In genomic region chr15:77527831-77528231, GRCh38 we compare ENCODE assay signal across 17 cellular contexts.
A peak's percentile ranks its signal among the peaks of the same experiment; 100 is the strongest.
DNase-seq lines count a peak whose midpoint lies in the region; ATAC-seq and TF ChIP-seq lines count a peak whose summit lies in the region.
"Had no signal": no experiment of that assay in that cellular context is flagged by ENCODE, and none has a peak within 500 bp of the region (broad histone marks: within the 10 kb centered on the region; RNA-seq: fewer than 3 reads in every experiment).

No MANE protein-coding gene starts in this region.

- peak overlapping the region; percentile 74 to 86 (median 79) for H3K4me2 ChIP-seq in BLaER1 treated with 17β-estradiol and CSF1 and Interleukin-3, amounts not matched to agents 10 nM and 100 nM
- H3K4me2 ChIP-seq in osteoblast (ENCODE audit: insufficient read depth, low read length), result peak overlapping the region; percentile 64

- no peaks in the 10 kb centered on the region for H3K79me2 ChIP-seq in osteoblast (ENCODE audit: insufficient read depth, low read length)

- H3K4me1 ChIP-seq in BLaER1 treated with 17β-estradiol and CSF1 and Interleukin-3, amounts not matched to agents 10 nM and 100 nM, result peaks cover 13 to 44% (median 38%) of the 10 kb centered on the region in 10 experiments
- H3K4me1 ChIP-seq in left ventricle myocardium inferior, result peaks cover 33% of the 10 kb centered on the region
- H3K4me1 ChIP-seq in osteoblast (ENCODE audit: insufficient read depth, low read length), result peaks cover 10% of the 10 kb centered on the region

- DNase-seq in WERI-Rb-1 (no peak), left ventricle myocardium inferior (no peak), osteoblast (ENCODE audit: insufficient read length, low spot score, missing footprints) (no peak), NOMO-1 treated with dmso at 0.1 percent for 144 hours (lab: John Stamatoyannopoulos, UW; ENCODE audit: unreplicated experiment) (no peak), NCI-H1105 treated with DMSO at 0.1 percent for 48 hours (lab: John Stamatoyannopoulos, UW) (no peak), KG1 (lab: John Stamatoyannopoulos, UW) (no peak)
- DNase-seq: activated CD4-positive, CD25-positive, alpha-beta regulatory T cell treated with anti-CD3 and anti-CD28 coated beads, Interleukin-2, amount 50 U/mL, for 72 hours; activated CD8-positive, alpha-beta memory T cell treated with anti-CD3 and anti-CD28 coated beads, Interleukin-2, amount 50 U/mL, for 48 hours; activated naive CD4-positive, alpha-beta T cell treated with anti-CD3 and anti-CD28 coated beads, Interleukin-2, amount 10 ng/mL, durations not matched to agents 7 days and 5 days; effector memory CD4-positive, alpha-beta T cell; HCEC 1CT; NCI-H1092; occipital lobe; stimulated activated naive B cell treated with anti-CD40 and anti-IgM and Interleukin-4, amounts not matched to agents 10 μg/mL and 1 μg/mL and 100 μg/mL, for 72 hours had no signal

- peak overlapping the region in 6 of 11 experiments; percentile 50 to 72 (median 58); a peak in 8 of 22 replicates for H3K9ac ChIP-seq in BLaER1 treated with 17β-estradiol and CSF1 and Interleukin-3, amounts not matched to agents 10 nM and 100 nM

- intact Hi-C loops in left ventricle myocardium inferior (cut with micrococcal nuclease), result no loop called here

- TF ChIP-seq CTCF in WERI-Rb-1 (IDR thresholded peaks at IDR 0.05; ENCODE audit: low read depth, low read length) (no peak), left ventricle myocardium inferior (IDR thresholded peaks at IDR 0.05; ENCODE audit: borderline replicate concordance) (no peak), osteoblast (IDR thresholded peaks at IDR 0.05; ENCODE audit: extremely low read depth, low read depth, low read length) (no peak)

- H3K27ac ChIP-seq in BLaER1 treated with 17β-estradiol and CSF1 and Interleukin-3, amounts not matched to agents 10 nM and 100 nM, result peak overlapping the region in 4 of 11 experiments; percentile 21 to 55 (median 44); a peak in 5 of 22 replicates
- H3K27ac ChIP-seq in WERI-Rb-1 (peak overlapping the region; percentile 1), left ventricle myocardium inferior (replicated peaks) (peak overlapping the region; percentile 74), osteoblast (ENCODE audit: low read depth, low read length) (no peak overlapping the region)

- H3K27me3 ChIP-seq in BLaER1 treated with 17β-estradiol and CSF1 and Interleukin-3, amounts not matched to agents 10 nM and 100 nM, result no peaks in the 10 kb centered on the region
- H3K27me3 ChIP-seq in WERI-Rb-1 (ENCODE audit: insufficient read depth, low read depth, severe bottlenecking), result peaks cover 21% of the 10 kb centered on the region
- H3K27me3 ChIP-seq in left ventricle myocardium inferior (ENCODE audit: low read depth), result no peaks in the 10 kb centered on the region
- H3K27me3 ChIP-seq in osteoblast (ENCODE audit: insufficient read depth, low read length), result no peaks in the 10 kb centered on the region

- H3K4me3 ChIP-seq in BLaER1 treated with 17β-estradiol and CSF1 and Interleukin-3, amounts not matched to agents 10 nM and 100 nM, result no peak overlapping the region
- H3K4me3 ChIP-seq in WERI-Rb-1 (ENCODE audit: low read depth, low read length) (no peak overlapping the region), left ventricle myocardium inferior (no peak overlapping the region), osteoblast (ENCODE audit: insufficient read depth, low read length) (no peak overlapping the region)
- H3K4me3 ChIP-seq: skin epidermis had no signal

- no peaks in the 10 kb centered on the region; a peak in 3 of 22 replicates for H4K20me1 ChIP-seq in BLaER1 treated with 17β-estradiol and CSF1 and Interleukin-3, amounts not matched to agents 10 nM and 100 nM
- no peaks in the 10 kb centered on the region for H4K20me1 ChIP-seq in osteoblast (ENCODE audit: insufficient read depth, low read length)

- H2AFZ ChIP-seq in osteoblast (ENCODE audit: low read length), result peak overlapping the region; percentile 90

- ATAC-seq in HG02763 (IDR thresholded peaks at IDR 0.05; ENCODE audit: unreplicated experiment), result no peak
- ATAC-seq: stimulated activated naive B cell treated with anti-CD40 and anti-IgM and Interleukin-4, amounts not matched to agents 10 μg/mL and 1 μg/mL and 100 μg/mL, for 72 hours had no signal

- H3K36me3 ChIP-seq in BLaER1 treated with 17β-estradiol and CSF1 and Interleukin-3, amounts not matched to agents 10 nM and 100 nM, result no peaks in the 10 kb centered on the region
- H3K36me3 ChIP-seq in WERI-Rb-1 (no peaks in the 10 kb centered on the region), left ventricle myocardium inferior (no peaks in the 10 kb centered on the region), osteoblast (ENCODE audit: insufficient read depth, low read length) (no peaks in the 10 kb centered on the region)

- no peaks in the 10 kb centered on the region for H3K9me3 ChIP-seq in BLaER1 treated with 17β-estradiol and CSF1 and Interleukin-3, amounts not matched to agents 10 nM and 100 nM (replicated peaks in 1 of 11)
- no peaks in the 10 kb centered on the region for H3K9me3 ChIP-seq in WERI-Rb-1 (ENCODE audit: severe bottlenecking)
- H3K9me3 ChIP-seq in left ventricle myocardium inferior (replicated peaks), result no peaks in the 10 kb centered on the region
- H3K9me3 ChIP-seq in osteoblast (ENCODE audit: low read depth, low read length), result no peaks in the 10 kb centered on the region
